In genomic region chr2:200661477-200661876, GRCh38 we compare ENCODE assay signal across 28 cellular contexts.
"Had no signal": no experiment of that assay in that cellular context is flagged by ENCODE, and none has a peak within 500 bp of the region (broad histone marks: within the 10 kb centered on the region; RNA-seq: fewer than 3 reads in every experiment).

No MANE protein-coding gene starts in this region.

- ATAC-seq: naive thymus-derived CD8-positive, alpha-beta T cell; natural killer cell treated with Interleukin-12 subunit alpha and Interleukin-12 subunit beta and Interleukin-15 and Interleukin-18, amount 100 ng/mL, for 72 hours; pancreas; psoas muscle; right cardiac atrium; right lobe of liver; stimulated activated effector memory CD8-positive, alpha-beta T cell treated with anti-CD3 and anti-CD28 coated beads, Interleukin-12 subunit alpha, Interleukin-12 subunit beta, amount 100 ng/mL, for 72 hours; stimulated activated naive B cell treated with anti-CD40 and anti-IgM and Interleukin-4, amounts not matched to agents 10 μg/mL and 1 μg/mL and 100 μg/mL, for 72 hours; upper lobe of right lung had no signal

- H3K27me3 Mint-ChIP-seq: stimulated activated naive B cell treated with anti-CD40 and anti-IgM and Interleukin-4, amounts not matched to agents 10 μg/mL and 1 μg/mL and 100 μg/mL, for 72 hours; type B pancreatic cell had no signal

- H3K9me3 ChIP-seq: neutrophil, pancreas, psoas muscle, right lobe of liver, sigmoid colon, stomach, suprapubic skin, testis, tibial artery, transverse colon, upper lobe of right lung, uterus had no signal

- H3K36me3 Mint-ChIP-seq: naive thymus-derived CD8-positive, alpha-beta T cell; natural killer cell treated with Interleukin-12 subunit alpha and Interleukin-12 subunit beta and Interleukin-15 and Interleukin-18, amount 100 ng/mL, for 72 hours; stimulated activated effector memory CD8-positive, alpha-beta T cell treated with anti-CD3 and anti-CD28 coated beads, Interleukin-12 subunit alpha, Interleukin-12 subunit beta, amount 100 ng/mL, for 72 hours; stimulated activated naive B cell treated with anti-CD40 and anti-IgM and Interleukin-4, amounts not matched to agents 10 μg/mL and 1 μg/mL and 100 μg/mL, for 72 hours; type B pancreatic cell had no signal

- H3K4me1 Mint-ChIP-seq: naive thymus-derived CD8-positive, alpha-beta T cell; nephron progenitor cell; neural crest cell; stimulated activated effector memory CD8-positive, alpha-beta T cell treated with anti-CD3 and anti-CD28 coated beads, Interleukin-12 subunit alpha, Interleukin-12 subunit beta, amount 100 ng/mL, for 72 hours; stimulated activated naive B cell treated with anti-CD40 and anti-IgM and Interleukin-4, amounts not matched to agents 10 μg/mL and 1 μg/mL and 100 μg/mL, for 72 hours had no signal

- H3K4me3 ChIP-seq: pancreas, psoas muscle, right lobe of liver, sigmoid colon, stomach, suprapubic skin, testis, tibial artery, transverse colon, upper lobe of right lung, uterus had no signal

- DNase-seq: naive thymus-derived CD8-positive, alpha-beta T cell; nephron progenitor cell; nucleus accumbens; pancreas; psoas muscle; right cardiac atrium; right lobe of liver; sigmoid colon; small intestine; stimulated activated CD4-positive, alpha-beta T cell treated with anti-CD3 and anti-CD28 coated beads, Interleukin-15, amount 100 ng/mL, for 24 hours; stimulated activated CD4-positive, alpha-beta T cell treated with anti-CD3 and anti-CD28 coated beads, Interleukin-2, amount 100 ng/mL, for 24 hours; stimulated activated CD4-positive, alpha-beta T cell treated with anti-CD3 and anti-CD28 coated beads, Interleukin-2, amount 100 ng/mL, for 48 hours; stimulated activated CD4-positive, alpha-beta T cell treated with anti-CD3 and anti-CD28 coated beads, Interleukin-4, amount 100 ng/mL, for 24 hours; stimulated activated naive B cell treated with anti-CD40 and anti-IgM and Interleukin-4, amounts not matched to agents 10 μg/mL and 1 μg/mL and 100 μg/mL, for 72 hours; stimulated activated naive CD4-positive, alpha-beta T cell treated with Interleukin-2 at 50 U/mL for 16 hours; stomach; testis; tibial artery; transverse colon; upper lobe of right lung; uterus had no signal

- H3K27ac Mint-ChIP-seq: naive thymus-derived CD8-positive, alpha-beta T cell; nephron progenitor cell; stimulated activated effector memory CD8-positive, alpha-beta T cell treated with anti-CD3 and anti-CD28 coated beads, Interleukin-12 subunit alpha, Interleukin-12 subunit beta, amount 100 ng/mL, for 72 hours; stimulated activated naive B cell treated with anti-CD40 and anti-IgM and Interleukin-4, amounts not matched to agents 10 μg/mL and 1 μg/mL and 100 μg/mL, for 72 hours; stimulated activated naive CD8-positive, alpha-beta T cell treated with anti-CD3 and anti-CD28 coated beads, Interleukin-15, Interleukin-2, amounts not matched to agents 100 ng/mL and 50 ng/mL, for 24 hours; type B pancreatic cell had no signal

- H3K4me3 Mint-ChIP-seq: naive thymus-derived CD8-positive, alpha-beta T cell; natural killer cell treated with Interleukin-12 subunit alpha and Interleukin-12 subunit beta and Interleukin-15 and Interleukin-18, amount 100 ng/mL, for 72 hours; nephron progenitor cell; neural crest cell; stimulated activated effector memory CD8-positive, alpha-beta T cell treated with anti-CD3 and anti-CD28 coated beads, Interleukin-12 subunit alpha, Interleukin-12 subunit beta, amount 100 ng/mL, for 72 hours; stimulated activated naive B cell treated with anti-CD40 and anti-IgM and Interleukin-4, amounts not matched to agents 10 μg/mL and 1 μg/mL and 100 μg/mL, for 72 hours; stimulated activated naive CD8-positive, alpha-beta T cell treated with anti-CD3 and anti-CD28 coated beads, Interleukin-15, Interleukin-2, amounts not matched to agents 100 ng/mL and 50 ng/mL, for 24 hours; type B pancreatic cell had no signal

- H3K36me3 ChIP-seq: neutrophil, sigmoid colon, transverse colon, upper lobe of right lung, uterus had no signal

- H3K27ac ChIP-seq: neutrophil, pancreas, psoas muscle, right lobe of liver, sigmoid colon, stomach, suprapubic skin, testis, tibial artery, transverse colon, upper lobe of right lung, uterus had no signal

- H3K9me3 Mint-ChIP-seq: naive thymus-derived CD8-positive, alpha-beta T cell; natural killer cell treated with Interleukin-12 subunit alpha and Interleukin-12 subunit beta and Interleukin-15 and Interleukin-18, amount 100 ng/mL, for 72 hours; nephron progenitor cell; stimulated activated effector memory CD8-positive, alpha-beta T cell treated with anti-CD3 and anti-CD28 coated beads, Interleukin-12 subunit alpha, Interleukin-12 subunit beta, amount 100 ng/mL, for 72 hours; stimulated activated naive B cell treated with anti-CD40 and anti-IgM and Interleukin-4, amounts not matched to agents 10 μg/mL and 1 μg/mL and 100 μg/mL, for 72 hours; stimulated activated naive CD8-positive, alpha-beta T cell treated with anti-CD3 and anti-CD28 coated beads, Interleukin-15, Interleukin-2, amounts not matched to agents 100 ng/mL and 50 ng/mL, for 24 hours; type B pancreatic cell had no signal

- H3K27me3 ChIP-seq: neutrophil, pancreas, right lobe of liver, sigmoid colon, suprapubic skin, testis, tibial artery, transverse colon, upper lobe of right lung, uterus had no signal

- H3K4me1 ChIP-seq: psoas muscle, sigmoid colon, suprapubic skin, testis, tibial artery, transverse colon, upper lobe of right lung, uterus had no signal
